Comparison of ENCODE assay signal across 5 cellular contexts in the genomic region with DNA sequence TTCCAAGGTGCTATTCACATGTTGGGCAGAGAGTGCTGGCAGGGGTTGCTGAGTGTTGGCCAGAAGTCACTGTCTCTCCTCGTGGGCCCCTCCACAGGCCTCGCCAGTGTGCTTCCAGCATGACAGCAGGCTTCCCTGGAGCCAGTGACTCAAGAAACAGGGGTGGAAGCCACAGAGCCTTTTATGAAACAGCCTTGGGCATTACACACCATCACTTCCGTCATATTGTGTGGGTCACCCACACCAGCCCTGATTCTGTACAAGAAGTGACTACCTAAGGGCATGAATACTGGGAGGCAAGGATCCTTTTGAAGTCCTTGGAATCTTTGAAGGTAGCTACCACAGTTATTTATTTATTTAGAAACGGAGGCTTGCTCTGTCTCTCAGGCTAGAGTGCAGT.
"Had no signal": no experiment of that assay in that cellular context is flagged by ENCODE, and none has a peak within 500 bp of the region (broad histone marks: within the 10 kb centered on the region; RNA-seq: fewer than 3 reads in every experiment).

No MANE protein-coding gene starts in this region.

- ATAC-seq: HepG2 had no signal

- DNase-seq: GOT3, H7, HCEC 1CT, KBM-7 had no signal
